In the genomic region with DNA sequence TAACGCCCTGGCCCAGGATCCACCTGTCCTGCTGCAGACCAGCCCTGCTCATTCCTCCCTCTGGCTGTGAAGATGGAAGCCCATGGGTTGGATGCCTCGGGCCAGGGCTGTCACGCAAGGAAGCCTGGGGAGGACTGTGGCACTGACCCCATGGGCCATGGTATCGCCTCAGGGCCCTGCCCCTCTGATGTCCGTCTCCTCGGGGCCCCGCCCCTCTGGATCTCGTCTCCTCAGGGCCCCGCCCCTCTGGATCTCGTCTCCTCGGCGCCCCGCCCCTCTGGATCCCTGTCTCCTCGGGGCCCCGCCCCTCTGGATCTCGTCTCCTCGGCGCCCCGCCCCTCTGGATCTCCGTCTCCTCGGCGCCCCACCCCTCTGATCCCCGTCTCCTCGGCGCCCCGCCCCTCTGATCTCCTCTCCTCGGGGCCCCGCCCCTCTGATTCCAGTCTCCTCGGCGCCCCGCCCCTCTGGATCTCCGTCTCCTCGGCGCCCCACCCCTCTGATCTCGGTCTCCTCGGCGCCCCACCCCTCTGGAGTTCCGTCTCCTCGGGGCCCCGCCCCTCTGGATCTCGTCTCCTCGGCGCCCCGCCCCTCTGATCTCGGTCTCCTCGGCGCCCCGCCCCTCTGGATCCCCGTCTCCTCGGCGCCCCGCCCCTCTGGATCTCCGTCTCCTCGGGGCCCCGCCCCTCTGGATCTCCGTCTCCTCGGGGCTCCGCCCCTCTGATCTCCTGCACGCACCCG, we compare ENCODE assay signal across 2 cellular contexts.
TF ChIP-seq lines count a peak whose summit lies in the region.

No MANE protein-coding gene starts in this region.

TF ChIP-seq in SK-N-SH, 30 proteins besides CTCF, POLR2A, EP300 and RAD21 (continued from another document):
- TF ChIP-seq, protein P1, sequence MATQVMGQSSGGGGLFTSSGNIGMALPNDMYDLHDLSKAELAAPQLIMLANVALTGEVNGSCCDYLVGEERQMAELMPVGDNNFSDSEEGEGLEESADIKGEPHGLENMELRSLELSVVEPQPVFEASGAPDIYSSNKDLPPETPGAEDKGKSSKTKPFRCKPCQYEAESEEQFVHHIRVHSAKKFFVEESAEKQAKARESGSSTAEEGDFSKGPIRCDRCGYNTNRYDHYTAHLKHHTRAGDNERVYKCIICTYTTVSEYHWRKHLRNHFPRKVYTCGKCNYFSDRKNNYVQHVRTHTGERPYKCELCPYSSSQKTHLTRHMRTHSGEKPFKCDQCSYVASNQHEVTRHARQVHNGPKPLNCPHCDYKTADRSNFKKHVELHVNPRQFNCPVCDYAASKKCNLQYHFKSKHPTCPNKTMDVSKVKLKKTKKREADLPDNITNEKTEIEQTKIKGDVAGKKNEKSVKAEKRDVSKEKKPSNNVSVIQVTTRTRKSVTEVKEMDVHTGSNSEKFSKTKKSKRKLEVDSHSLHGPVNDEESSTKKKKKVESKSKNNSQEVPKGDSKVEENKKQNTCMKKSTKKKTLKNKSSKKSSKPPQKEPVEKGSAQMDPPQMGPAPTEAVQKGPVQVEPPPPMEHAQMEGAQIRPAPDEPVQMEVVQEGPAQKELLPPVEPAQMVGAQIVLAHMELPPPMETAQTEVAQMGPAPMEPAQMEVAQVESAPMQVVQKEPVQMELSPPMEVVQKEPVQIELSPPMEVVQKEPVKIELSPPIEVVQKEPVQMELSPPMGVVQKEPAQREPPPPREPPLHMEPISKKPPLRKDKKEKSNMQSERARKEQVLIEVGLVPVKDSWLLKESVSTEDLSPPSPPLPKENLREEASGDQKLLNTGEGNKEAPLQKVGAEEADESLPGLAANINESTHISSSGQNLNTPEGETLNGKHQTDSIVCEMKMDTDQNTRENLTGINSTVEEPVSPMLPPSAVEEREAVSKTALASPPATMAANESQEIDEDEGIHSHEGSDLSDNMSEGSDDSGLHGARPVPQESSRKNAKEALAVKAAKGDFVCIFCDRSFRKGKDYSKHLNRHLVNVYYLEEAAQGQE (IDR thresholded peaks at IDR 0.05; ENCODE audit: low read depth, low read length), result no peak
- TF ChIP-seq, protein P2, sequence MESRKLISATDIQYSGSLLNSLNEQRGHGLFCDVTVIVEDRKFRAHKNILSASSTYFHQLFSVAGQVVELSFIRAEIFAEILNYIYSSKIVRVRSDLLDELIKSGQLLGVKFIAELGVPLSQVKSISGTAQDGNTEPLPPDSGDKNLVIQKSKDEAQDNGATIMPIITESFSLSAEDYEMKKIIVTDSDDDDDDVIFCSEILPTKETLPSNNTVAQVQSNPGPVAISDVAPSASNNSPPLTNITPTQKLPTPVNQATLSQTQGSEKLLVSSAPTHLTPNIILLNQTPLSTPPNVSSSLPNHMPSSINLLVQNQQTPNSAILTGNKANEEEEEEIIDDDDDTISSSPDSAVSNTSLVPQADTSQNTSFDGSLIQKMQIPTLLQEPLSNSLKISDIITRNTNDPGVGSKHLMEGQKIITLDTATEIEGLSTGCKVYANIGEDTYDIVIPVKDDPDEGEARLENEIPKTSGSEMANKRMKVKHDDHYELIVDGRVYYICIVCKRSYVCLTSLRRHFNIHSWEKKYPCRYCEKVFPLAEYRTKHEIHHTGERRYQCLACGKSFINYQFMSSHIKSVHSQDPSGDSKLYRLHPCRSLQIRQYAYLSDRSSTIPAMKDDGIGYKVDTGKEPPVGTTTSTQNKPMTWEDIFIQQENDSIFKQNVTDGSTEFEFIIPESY (IDR thresholded peaks at IDR 0.05; ENCODE audit: borderline replicate concordance, low read depth), result no peak
- TF ChIP-seq SMC3 (IDR thresholded peaks at IDR 0.05; ENCODE audit: low read depth, low read length) (no peak), MEF2A (IDR thresholded peaks at IDR 0.05; ENCODE audit: borderline replicate concordance, low read depth) (no peak), NRF1 (IDR thresholded peaks at IDR 0.05; ENCODE audit: low read depth, low read length) (no peak), ELF1 (IDR thresholded peaks at IDR 0.05) (no peak), TEAD4 (IDR thresholded peaks at IDR 0.05; ENCODE audit: borderline replicate concordance, insufficient read depth) (no peak), RFX5 (IDR thresholded peaks at IDR 0.05; ENCODE audit: low read length) (no peak), RCOR1 (IDR thresholded peaks at IDR 0.05; ENCODE audit: low read length) (no peak), NFIC (IDR thresholded peaks at IDR 0.05; ENCODE audit: borderline replicate concordance) (no peak), YY1 (IDR thresholded peaks at IDR 0.05; ENCODE audit: low read depth) (no peak), SIN3A (IDR thresholded peaks at IDR 0.05; ENCODE audit: borderline replicate concordance, low read depth, low read length) (no peak)
- TF ChIP-seq, protein P3, sequence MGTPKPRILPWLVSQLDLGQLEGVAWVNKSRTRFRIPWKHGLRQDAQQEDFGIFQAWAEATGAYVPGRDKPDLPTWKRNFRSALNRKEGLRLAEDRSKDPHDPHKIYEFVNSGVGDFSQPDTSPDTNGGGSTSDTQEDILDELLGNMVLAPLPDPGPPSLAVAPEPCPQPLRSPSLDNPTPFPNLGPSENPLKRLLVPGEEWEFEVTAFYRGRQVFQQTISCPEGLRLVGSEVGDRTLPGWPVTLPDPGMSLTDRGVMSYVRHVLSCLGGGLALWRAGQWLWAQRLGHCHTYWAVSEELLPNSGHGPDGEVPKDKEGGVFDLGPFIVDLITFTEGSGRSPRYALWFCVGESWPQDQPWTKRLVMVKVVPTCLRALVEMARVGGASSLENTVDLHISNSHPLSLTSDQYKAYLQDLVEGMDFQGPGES (IDR thresholded peaks at IDR 0.05; ENCODE audit: low read depth, low read length), result no peak

TF ChIP-seq in SK-N-SH treated with all-trans-retinoic acid at 6 μM for 48 hours, 23 proteins besides CTCF, POLR2A, EP300 and RAD21 (continued from another document):
- TF ChIP-seq, protein P4, sequence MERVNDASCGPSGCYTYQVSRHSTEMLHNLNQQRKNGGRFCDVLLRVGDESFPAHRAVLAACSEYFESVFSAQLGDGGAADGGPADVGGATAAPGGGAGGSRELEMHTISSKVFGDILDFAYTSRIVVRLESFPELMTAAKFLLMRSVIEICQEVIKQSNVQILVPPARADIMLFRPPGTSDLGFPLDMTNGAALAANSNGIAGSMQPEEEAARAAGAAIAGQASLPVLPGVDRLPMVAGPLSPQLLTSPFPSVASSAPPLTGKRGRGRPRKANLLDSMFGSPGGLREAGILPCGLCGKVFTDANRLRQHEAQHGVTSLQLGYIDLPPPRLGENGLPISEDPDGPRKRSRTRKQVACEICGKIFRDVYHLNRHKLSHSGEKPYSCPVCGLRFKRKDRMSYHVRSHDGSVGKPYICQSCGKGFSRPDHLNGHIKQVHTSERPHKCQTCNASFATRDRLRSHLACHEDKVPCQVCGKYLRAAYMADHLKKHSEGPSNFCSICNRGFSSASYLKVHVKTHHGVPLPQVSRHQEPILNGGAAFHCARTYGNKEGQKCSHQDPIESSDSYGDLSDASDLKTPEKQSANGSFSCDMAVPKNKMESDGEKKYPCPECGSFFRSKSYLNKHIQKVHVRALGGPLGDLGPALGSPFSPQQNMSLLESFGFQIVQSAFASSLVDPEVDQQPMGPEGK (CRISPR knock-in tag; IDR thresholded peaks at IDR 0.05; ENCODE audit: borderline replicate concordance), result no peak
- TF ChIP-seq ZNF8 (CRISPR knock-in tag; IDR thresholded peaks at IDR 0.05), result no peak
- no peak for TF ChIP-seq BACH2 (CRISPR knock-in tag; IDR thresholded peaks at IDR 0.05; ENCODE audit: borderline replicate concordance)
- TF ChIP-seq, protein P5, sequence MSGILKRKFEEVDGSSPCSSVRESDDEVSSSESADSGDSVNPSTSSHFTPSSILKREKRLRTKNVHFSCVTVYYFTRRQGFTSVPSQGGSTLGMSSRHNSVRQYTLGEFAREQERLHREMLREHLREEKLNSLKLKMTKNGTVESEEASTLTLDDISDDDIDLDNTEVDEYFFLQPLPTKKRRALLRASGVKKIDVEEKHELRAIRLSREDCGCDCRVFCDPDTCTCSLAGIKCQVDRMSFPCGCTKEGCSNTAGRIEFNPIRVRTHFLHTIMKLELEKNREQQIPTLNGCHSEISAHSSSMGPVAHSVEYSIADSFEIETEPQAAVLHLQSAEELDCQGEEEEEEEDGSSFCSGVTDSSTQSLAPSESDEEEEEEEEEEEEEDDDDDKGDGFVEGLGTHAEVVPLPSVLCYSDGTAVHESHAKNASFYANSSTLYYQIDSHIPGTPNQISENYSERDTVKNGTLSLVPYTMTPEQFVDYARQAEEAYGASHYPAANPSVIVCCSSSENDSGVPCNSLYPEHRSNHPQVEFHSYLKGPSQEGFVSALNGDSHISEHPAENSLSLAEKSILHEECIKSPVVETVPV (CRISPR knock-in tag; IDR thresholded peaks at IDR 0.05), result no peak
- no peak for TF ChIP-seq ZC3H10 (CRISPR knock-in tag; IDR thresholded peaks at IDR 0.05)
- TF ChIP-seq ZFP3 (CRISPR knock-in tag; IDR thresholded peaks at IDR 0.05), result no peak
- TF ChIP-seq ISL1 (CRISPR knock-in tag; IDR thresholded peaks at IDR 0.05), result no peak
